7 cellular contexts compared by ENCODE assay signal in genomic region chrX:109848451-109849050, GRCh38.
DNase-seq lines count a peak whose midpoint lies in the region; ATAC-seq and TF ChIP-seq lines count a peak whose summit lies in the region.

No MANE protein-coding gene starts in this region.

- no peaks in the 10 kb centered on the region for H3K4me1 ChIP-seq in uterus

- H3K27me3 Mint-ChIP-seq in progenitor cell of endocrine pancreas (no peaks in the 10 kb centered on the region), T-cell (peaks cover 1 to 11% of the 10 kb centered on the region in 2 donors)

- H3K36me3 ChIP-seq in uterus: no peaks in the 10 kb centered on the region

- intact Hi-C loops in uterus (cut with DNase I; ENCODE audit: low total_unique reads): no loop called here

- DNase-seq in RWPE1 (ENCODE audit: low spot score) (no peak), progenitor cell of endocrine pancreas (ENCODE audit: low spot score, unreplicated experiment) (no peak), T-cell (no peak), uterus (no peak), amygdala (lab: John Stamatoyannopoulos, UW) (no peak)

- peaks cover 22% of the 10 kb centered on the region for H3K4me1 Mint-ChIP-seq in progenitor cell of endocrine pancreas (ENCODE audit: low read depth)
- peaks cover 4 to 7% (median 4%) of the 10 kb centered on the region in 3 donors for H3K4me1 Mint-ChIP-seq in T-cell

- TF ChIP-seq POLR2A in uterus (IDR thresholded peaks at IDR 0.05): no peak

- POLR2A ChIA-PET in RWPE1 (lab: Yijun Ruan, JAX; ENCODE audit: low non-redundant PET) (no interaction called here), T-cell (lab: Charles Lee) (no interaction called here)

- no peak overlapping the region for H3K4me3 ChIP-seq in uterus

- H3K27ac ChIP-seq in RWPE1 (peak overlapping the region; percentile 73), uterus (no peak overlapping the region)

- H3K27me3 ChIP-seq in uterus: no peaks in the 10 kb centered on the region

- H3K27ac Mint-ChIP-seq in progenitor cell of endocrine pancreas: peak overlapping the region; percentile 74
- no peak overlapping the region for H3K27ac Mint-ChIP-seq in T-cell

- ATAC-seq in GM19043 (IDR thresholded peaks at IDR 0.05; ENCODE audit: low read depth, unreplicated experiment): peak; percentile 85
- peak; percentile 89 for ATAC-seq in HG02798 (IDR thresholded peaks at IDR 0.05; ENCODE audit: poor library complexity, unreplicated experiment)
- ATAC-seq in T-cell (replicated peaks in 1 of 4): no peak

- CTCF ChIA-PET in RWPE1 (lab: Yijun Ruan, JAX) (interaction anchor here (0.8 kb wide), 1 partner anchor 8 kb away, joined by 5 read pairs; no protein-coding TSS in a partner anchor), T-cell (lab: Charles Lee) (interaction anchor here in 1 of 2 donors (0.8 to 1.9 kb wide), 2 partner anchors 8 kb away, joined by 4 to 6 read pairs; no protein-coding TSS in a partner anchor)

- no peaks in the 10 kb centered on the region for H3K36me3 Mint-ChIP-seq in progenitor cell of endocrine pancreas (ENCODE audit: insufficient read depth)
- no peaks in the 10 kb centered on the region for H3K36me3 Mint-ChIP-seq in T-cell

- H3K9me3 Mint-ChIP-seq in progenitor cell of endocrine pancreas (ENCODE audit: low read depth) (peaks cover under 1% of the 10 kb centered on the region), T-cell (no peaks in the 10 kb centered on the region)

- TF ChIP-seq CTCF in RWPE1 (conservative IDR thresholded peaks at IDR 0.05; ENCODE audit: low read depth) (no peak), progenitor cell of endocrine pancreas (IDR thresholded peaks at IDR 0.05; ENCODE audit: unreplicated experiment) (no peak), uterus (IDR thresholded peaks at IDR 0.05) (no peak)

- H3K9me3 ChIP-seq in uterus: no peaks in the 10 kb centered on the region

- H3K4me3 Mint-ChIP-seq in progenitor cell of endocrine pancreas (ENCODE audit: low read depth) (peak overlapping the region; percentile 3), T-cell (no peak overlapping the region)

Comparison
In these comparisons a context has a peak if more than half of its experiments do, and no peak if none do; other contexts are left out.
1. ATAC-seq: peak in GM19043 (single experiment) and HG02798 (single experiment); none in T-cell (0 of 4).